18 cellular contexts compared by ENCODE assay signal in the genomic region with DNA sequence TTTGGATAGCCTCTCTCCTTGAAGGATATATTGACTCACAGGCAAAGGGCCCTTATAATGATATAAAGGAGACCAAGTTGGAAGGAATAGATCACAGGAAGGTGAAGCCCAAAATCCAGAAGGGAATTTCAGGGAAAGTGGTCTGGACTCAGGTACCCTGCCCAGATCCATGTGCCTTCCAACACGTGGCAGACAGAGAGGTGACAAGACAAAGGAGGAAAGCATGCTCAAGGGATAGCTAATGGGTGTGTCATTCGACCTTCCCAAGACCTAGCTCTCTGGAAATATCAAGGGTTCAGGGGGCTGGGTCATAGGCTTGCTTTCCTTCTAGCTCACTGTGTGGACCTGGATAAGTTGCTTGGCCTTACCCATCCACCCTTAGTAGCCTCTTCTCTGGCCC.
A peak's percentile ranks its signal among the peaks of the same experiment; 100 is the strongest.
DNase-seq lines count a peak whose midpoint lies in the region; ATAC-seq and TF ChIP-seq lines count a peak whose summit lies in the region.
"Had no signal": no experiment of that assay in that cellular context is flagged by ENCODE, and none has a peak within 500 bp of the region (broad histone marks: within the 10 kb centered on the region; RNA-seq: fewer than 3 reads in every experiment).

No MANE protein-coding gene starts in this region.

- H3K27ac Mint-ChIP-seq in CD14-positive monocyte: peak overlapping the region; percentile 99 to 100 (median 100)

- peaks cover 0 to 9% (median 5%) of the 10 kb centered on the region in 7 donors for H3K9me3 Mint-ChIP-seq in CD14-positive monocyte

- H2AFZ ChIP-seq in fibroblast of lung (ENCODE audit: low read length): no peak overlapping the region
- no peak overlapping the region for H2AFZ ChIP-seq in osteoblast (ENCODE audit: low read length)

- peaks cover 68% of the 10 kb centered on the region for H3K4me1 Mint-ChIP-seq in CD14-positive monocyte

- H3K36me3 Mint-ChIP-seq in CD14-positive monocyte: peaks cover 13% of the 10 kb centered on the region in 2 donors

- no TSS peak for BruUV-seq in Panc1 (replicated peaks; lab: Mats Ljungman, UMichigan)

- no peak overlapping the region for H3K4me2 ChIP-seq in fibroblast of lung (ENCODE audit: extremely low read depth, insufficient read depth, low read length)
- no peak overlapping the region for H3K4me2 ChIP-seq in osteoblast (ENCODE audit: insufficient read depth, low read length)

- POLR2A ChIA-PET in Panc1 (lab: Charles Lee): no interaction called here

- H3K4me1 ChIP-seq in Panc1 (ENCODE audit: control insufficient read depth, insufficient read depth, low read length): no peaks in the 10 kb centered on the region; the same call in 1 of the 2 replicates
- H3K4me1 ChIP-seq in fibroblast of lung (ENCODE audit: control insufficient read depth, extremely low read depth, insufficient read depth, low read length): peaks cover 33% of the 10 kb centered on the region
- H3K4me1 ChIP-seq in osteoblast (ENCODE audit: insufficient read depth, low read length): peaks cover 40% of the 10 kb centered on the region

- no peak overlapping the region for H3K9ac ChIP-seq in fibroblast of lung (ENCODE audit: insufficient read depth, low read length)

- H3K4me3 Mint-ChIP-seq in CD14-positive monocyte: peak overlapping the region in 1 of 2 donors; percentile 2

- H3K27me3 Mint-ChIP-seq in CD14-positive monocyte (ENCODE audit: low read depth in 3 of 3): peaks cover 0 to 2% (median 0%) of the 10 kb centered on the region in 3 donors

- H3K79me2 ChIP-seq in fibroblast of lung (ENCODE audit: control insufficient read depth, insufficient read depth, low read length): no peaks in the 10 kb centered on the region
- H3K79me2 ChIP-seq in osteoblast (ENCODE audit: insufficient read depth, low read length): no peaks in the 10 kb centered on the region

- no peak overlapping the region for H3K4me3 ChIP-seq in Panc1 (ENCODE audit: low read depth in 2 of 2, low read length in 2 of 2)
- H3K4me3 ChIP-seq in fibroblast of lung (replicated peaks in 1 of 4; ENCODE audit: control extremely low read depth in 1 of 4, insufficient read depth in 1 of 4, low read depth in 3 of 4, low read length in 4 of 4): no peak overlapping the region
- H3K4me3 ChIP-seq in osteoblast (ENCODE audit: insufficient read depth, low read length): no peak overlapping the region
- H3K4me3 ChIP-seq: cardiac muscle cell had no signal

- H3K27me3 ChIP-seq in Panc1 (ENCODE audit: control insufficient read depth, insufficient read depth, low read length): no peaks in the 10 kb centered on the region
- no peaks in the 10 kb centered on the region for H3K27me3 ChIP-seq in fibroblast of lung (ENCODE audit: control insufficient read depth, insufficient read depth, low read length)
- no peaks in the 10 kb centered on the region for H3K27me3 ChIP-seq in osteoblast (ENCODE audit: insufficient read depth, low read length)
- H3K27me3 ChIP-seq: cardiac muscle cell had no signal

- no peaks in the 10 kb centered on the region for H3K36me3 ChIP-seq in Panc1 (ENCODE audit: control insufficient read depth, insufficient read depth, low read length)
- H3K36me3 ChIP-seq in fibroblast of lung (ENCODE audit: control insufficient read depth, insufficient read depth, low read length): no peaks in the 10 kb centered on the region
- no peaks in the 10 kb centered on the region for H3K36me3 ChIP-seq in osteoblast (ENCODE audit: insufficient read depth, low read length)
- H3K36me3 ChIP-seq: cardiac muscle cell had no signal

- intact Hi-C loops in CD14-positive monocyte (cut with micrococcal nuclease): loop anchor here (2.0 to 5.0 kb wide), 5 partner anchors 20 to 214 kb away; a partner anchor contains a TSS
- intact Hi-C loops in Panc1 (cut with micrococcal nuclease; ENCODE audit: unreplicated experiment): no loop called here

- H3K9me3 ChIP-seq in Panc1 (ENCODE audit: control insufficient read depth, insufficient read depth, low read depth, low read length): no peaks in the 10 kb centered on the region
- no peaks in the 10 kb centered on the region for H3K9me3 ChIP-seq in fibroblast of lung (ENCODE audit: control insufficient read depth, insufficient read depth, low read depth, low read length)
- H3K9me3 ChIP-seq in osteoblast (ENCODE audit: low read depth, low read length): no peaks in the 10 kb centered on the region

- H4K20me1 ChIP-seq in fibroblast of lung (ENCODE audit: control insufficient read depth, extremely low read depth, insufficient read depth, low read length) (no peaks in the 10 kb centered on the region), osteoblast (ENCODE audit: insufficient read depth, low read length) (no peaks in the 10 kb centered on the region)

- ATAC-seq in Panc1: no peak

- DNase-seq in CD14-positive monocyte (ENCODE audit: low spot score) (peak; percentile 19), Panc1 (ENCODE audit: low read depth, low spot score) (no peak), fibroblast of lung (ENCODE audit: low read depth in 2 of 2) (no peak), osteoblast (ENCODE audit: insufficient read length, low spot score, missing footprints) (no peak), NCI-H2171 treated with DMSO at 0.1 percent for 48 hours (lab: John Stamatoyannopoulos, UW) (no peak), G401 (ENCODE audit: low spot score) (no peak), NCI-H2171 (lab: John Stamatoyannopoulos, UW) (no peak), cerebellum (ENCODE audit: low spot score) (no peak)
- DNase-seq: activated CD8-positive, alpha-beta memory T cell treated with anti-CD3 and anti-CD28 coated beads, Interleukin-2, amount 50 U/mL, for 48 hours; activated effector memory CD4-positive, alpha-beta T cell treated with anti-CD3 and anti-CD28 coated beads, Interleukin-2, amount 50 U/mL, for 16 hours; DMS153; NCI-H1105; NCI-H2107; NCI-H526; SHP77 treated with DMSO at 0.1 percent for 48 hours; stimulated activated CD4-positive, alpha-beta T cell treated with anti-CD3 and anti-CD28 coated beads, Interleukin-2, amount 100 ng/mL, for 48 hours had no signal

- CTCF ChIA-PET in Panc1 (lab: Charles Lee): interaction anchor here (0.6 kb wide), 1 partner anchor 76 kb away, joined by 3 read pairs; no protein-coding TSS in a partner anchor

- in situ Hi-C loops in Panc1 (cut with HindIII; ENCODE audit: low pct_unique_long_range_greater_than_20kb, low sequenced_read_pairs): no loop called here
- in situ Hi-C loops in G401 (cut with HindIII; ENCODE audit: low sequenced_read_pairs): no loop called here

- peak overlapping the region; percentile 5; the same call in 1 of the 2 replicates for H3K27ac ChIP-seq in Panc1 (ENCODE audit: low read length)
- H3K27ac ChIP-seq in fibroblast of lung (ENCODE audit: insufficient read depth, low read length): peak overlapping the region; percentile 92
- H3K27ac ChIP-seq in osteoblast (ENCODE audit: low read depth, low read length): peak overlapping the region; percentile 90
- H3K27ac ChIP-seq: VCaP had no signal

- TF ChIP-seq CTCF in CD14-positive monocyte (IDR thresholded peaks at IDR 0.05) (no peak), Panc1 (IDR thresholded peaks at IDR 0.05) (no peak), fibroblast of lung (conservative IDR thresholded peaks at IDR 0.05 in 1 of 2, IDR thresholded peaks at IDR 0.05 in 1 of 2; ENCODE audit: low read depth in 1 of 2, low read length in 2 of 2) (no peak), osteoblast (IDR thresholded peaks at IDR 0.05; ENCODE audit: extremely low read depth, low read depth, low read length) (no peak)

Comparison
In these comparisons a context has a peak if more than half of its experiments do, and no peak if none do; other contexts are left out.
1. H3K27ac ChIP-seq: peak in every context shown above with its lines; median percentile 92 in fibroblast of lung; 90 in osteoblast; 5 in Panc1.